In genomic region chr12:32755051-32755653, GRCh38 we compare ENCODE assay signal across 8 cellular contexts. TPM values are rescaled to one million over a fixed set of nuclear protein-coding genes. Genes with fewer than 3 reads are reported as not detected.
DNase-seq lines count a peak whose midpoint lies in the region; ATAC-seq and TF ChIP-seq lines count a peak whose summit lies in the region.

No MANE protein-coding gene starts in this region.

- peaks cover 42% of the 10 kb centered on the region for H3K36me3 ChIP-seq in NT2/D1 (ENCODE audit: insufficient read depth, insufficient read length, low read length)

- no peaks in the 10 kb centered on the region for H3K9me3 ChIP-seq in NT2/D1 (ENCODE audit: insufficient read depth, low read length)

- peak overlapping the region; percentile 88 for H3K27ac ChIP-seq in HL-60 (replicated peaks)

- DNase-seq in COLO668 (lab: John Stamatoyannopoulos, UW; ENCODE audit: unreplicated experiment) = peak; percentile 83
- peak; percentile 60 to 83 for DNase-seq in HL-60 (ENCODE audit: low read depth in 1 of 2, low spot score in 1 of 2)
- peak; percentile 99 for DNase-seq in NT2/D1 (ENCODE audit: low read depth, low spot score)
- DNase-seq in activated T-cell treated with anti-CD3 and anti-CD28 coated beads for 4 hours = peak; percentile 46
- DNase-seq in myocyte (ENCODE audit: low read depth) = peak; percentile 80
- peak; percentile 31 to 53 for DNase-seq in stimulated activated CD8-positive, alpha-beta memory T cell treated with anti-CD3 and anti-CD28 coated beads, Interleukin-7, amount 100 ng/mL, for 4 hours (ENCODE audit: low read depth in 2 of 2)

- H3K4me3 ChIP-seq in HL-60 (replicated peaks; ENCODE audit: insufficient read depth, low read length) (peak overlapping the region; percentile 91), NT2/D1 (ENCODE audit: insufficient read length, low read depth) (peak overlapping the region; percentile 99)

- H3K27me3 ChIP-seq in HL-60 (ENCODE audit: insufficient read depth, poor library complexity, severe bottlenecking) = no peaks in the 10 kb centered on the region
- no peaks in the 10 kb centered on the region for H3K27me3 ChIP-seq in NT2/D1 (ENCODE audit: insufficient read depth, insufficient read length)

- TF ChIP-seq CTCF in HL-60 (IDR thresholded peaks at IDR 0.05; ENCODE audit: insufficient read depth, low read length) = peak; percentile 86

- ATAC-seq in GM19467 (IDR thresholded peaks at IDR 0.05; ENCODE audit: unreplicated experiment) (peak; percentile 58), esophagus mucosa (peak; percentile 64)

- peak overlapping the region; percentile 100 for H3K9ac ChIP-seq in NT2/D1 (ENCODE audit: insufficient read length, low read depth)

- no peaks in the 10 kb centered on the region for H3K4me1 ChIP-seq in NT2/D1 (ENCODE audit: insufficient read depth, insufficient read length)

RNA-seq across cellular contexts. Expression of gene YARS2, which starts 0.5 kb away (rescaled TPM):
- 13.5 TPM for total RNA-seq in esophagus mucosa
- 22.4 and 37.0 TPM in 2 replicates for total RNA-seq in myocyte
- 11.8 TPM for polyA plus RNA-seq in myocyte (2012)

Comparison
In these comparisons a context has a peak if more than half of its experiments do, and no peak if none do; other contexts are left out.
1. Peak in every context shown above with its lines: DNase-seq, ATAC-seq, H3K4me3 ChIP-seq and H3K27ac ChIP-seq.
2. DNase-seq: peak in every context shown above with its lines; median percentile 99 in NT2/D1; 83 in COLO668; 80 in myocyte; 72 in HL-60; 46 in activated T-cell treated with anti-CD3 and anti-CD28 coated beads for 4 hours; 42 in stimulated activated CD8-positive, alpha-beta memory T cell treated with anti-CD3 and anti-CD28 coated beads, Interleukin-7, amount 100 ng/mL, for 4 hours.